8 cellular contexts compared by ENCODE assay signal in the genomic region with DNA sequence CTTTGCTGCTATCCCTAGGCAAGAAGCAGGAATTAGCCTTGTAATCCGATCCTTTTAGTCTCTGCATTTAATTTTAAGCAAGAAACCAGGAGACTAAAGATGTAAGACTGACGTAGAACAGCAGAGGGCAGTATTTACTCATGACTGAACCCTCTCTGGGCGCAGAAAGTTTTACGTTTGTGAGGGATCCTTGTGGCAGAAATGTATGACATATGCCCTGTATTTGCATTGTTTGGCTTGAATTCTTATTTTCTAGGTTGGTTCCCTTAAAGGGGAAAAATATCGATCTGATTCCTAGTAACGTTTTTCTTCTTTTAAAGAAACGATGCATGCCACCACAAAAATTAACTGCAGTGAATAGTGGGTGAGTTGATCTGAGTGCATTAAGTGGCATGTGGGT. TPM values are rescaled to one million over a fixed set of nuclear protein-coding genes. Genes with fewer than 3 reads are reported as not detected.
DNase-seq lines count a peak whose midpoint lies in the region; ATAC-seq and TF ChIP-seq lines count a peak whose summit lies in the region.

No MANE protein-coding gene starts in this region.

- peaks cover 29% of the 10 kb centered on the region for H3K27me3 Mint-ChIP-seq in WTC11 (ENCODE audit: low read depth)

- H3K4me3 ChIP-seq in prostate gland = no peak overlapping the region

- peak overlapping the region; percentile 56 for H3K4me3 Mint-ChIP-seq in WTC11

- no peaks in the 10 kb centered on the region for H3K27me3 ChIP-seq in prostate gland (replicated peaks; ENCODE audit: insufficient read depth)

- ATAC-seq in GM19328 (IDR thresholded peaks at IDR 0.05; ENCODE audit: unreplicated experiment) (peak; percentile 37), HG03442 (IDR thresholded peaks at IDR 0.05; ENCODE audit: unreplicated experiment) (peak; percentile 50), WTC11 (peak; percentile 3)

- no peaks in the 10 kb centered on the region for H3K9me3 Mint-ChIP-seq in WTC11

- CTCF ChIA-PET in WTC11 (lab: Charles Lee) = interaction anchor here (0.7 to 6.3 kb wide), 6 partner anchors 9 to 1269 kb away, joined by 3 to 64 read pairs (median 4); no protein-coding TSS in a partner anchor

- peaks cover 2% of the 10 kb centered on the region; the same call in 1 of the 2 replicates for H3K36me3 Mint-ChIP-seq in WTC11

- H3K4me1 Mint-ChIP-seq in WTC11 = peaks cover 24% of the 10 kb centered on the region

- no peak overlapping the region for H3K27ac ChIP-seq in prostate gland

- no peaks in the 10 kb centered on the region for H3K4me1 ChIP-seq in prostate gland (replicated peaks)

- no peaks in the 10 kb centered on the region for H3K9me3 ChIP-seq in prostate gland

- 3% methylated on average over 7 of the region's 7 CpGs for WGBS in prostate gland

- no peaks in the 10 kb centered on the region for H3K36me3 ChIP-seq in prostate gland

- intact Hi-C loops in prostate gland (cut with DNase I) (loop anchor here (10.0 kb wide), 1 partner anchor 1641 kb away; no protein-coding TSS in a partner anchor), posterior vena cava (cut with DNase I) (loop anchor here in 1 of 2 donors (5.0 kb wide), 1 partner anchor 429 kb away; no protein-coding TSS in a partner anchor)

- DNase-seq in DMS153 (lab: John Stamatoyannopoulos, UW) = peak; percentile 67
- peak; percentile 67 for DNase-seq in NCI-H345 treated with DMSO at 0.1 percent for 48 hours (lab: John Stamatoyannopoulos, UW; ENCODE audit: unreplicated experiment)
- peak; percentile 19 for DNase-seq in WTC11 (ENCODE audit: low spot score)
- peak; percentile 12 for DNase-seq in germinal center (ENCODE audit: low spot score)
- peak; percentile 45 for DNase-seq in prostate gland (ENCODE audit: low spot score)
- DNase-seq in posterior vena cava (ENCODE audit: low spot score) = no peak

- TF ChIP-seq CTCF in WTC11 (IDR thresholded peaks at IDR 0.05) (peak; percentile 78), prostate gland (IDR thresholded peaks at IDR 0.05) (peak; percentile 33 to 81 (median 77))

- POLR2A ChIA-PET in WTC11 (lab: Charles Lee) = no interaction called here

- no peak for TF ChIP-seq POLR2A in prostate gland (IDR thresholded peaks at IDR 0.05)

- H3K27ac Mint-ChIP-seq in WTC11 = no peak overlapping the region

TF ChIP-seq in WTC11, 78 proteins besides CTCF, POLR2A, EP300 and RAD21:
- TF ChIP-seq PRRX2 (CRISPR knock-in tag; IDR thresholded peaks at IDR 0.05) = no peak
- TF ChIP-seq ZNF396 (CRISPR knock-in tag; IDR thresholded peaks at IDR 0.05; ENCODE audit: borderline replicate concordance) = no peak
- TF ChIP-seq, protein P1, sequence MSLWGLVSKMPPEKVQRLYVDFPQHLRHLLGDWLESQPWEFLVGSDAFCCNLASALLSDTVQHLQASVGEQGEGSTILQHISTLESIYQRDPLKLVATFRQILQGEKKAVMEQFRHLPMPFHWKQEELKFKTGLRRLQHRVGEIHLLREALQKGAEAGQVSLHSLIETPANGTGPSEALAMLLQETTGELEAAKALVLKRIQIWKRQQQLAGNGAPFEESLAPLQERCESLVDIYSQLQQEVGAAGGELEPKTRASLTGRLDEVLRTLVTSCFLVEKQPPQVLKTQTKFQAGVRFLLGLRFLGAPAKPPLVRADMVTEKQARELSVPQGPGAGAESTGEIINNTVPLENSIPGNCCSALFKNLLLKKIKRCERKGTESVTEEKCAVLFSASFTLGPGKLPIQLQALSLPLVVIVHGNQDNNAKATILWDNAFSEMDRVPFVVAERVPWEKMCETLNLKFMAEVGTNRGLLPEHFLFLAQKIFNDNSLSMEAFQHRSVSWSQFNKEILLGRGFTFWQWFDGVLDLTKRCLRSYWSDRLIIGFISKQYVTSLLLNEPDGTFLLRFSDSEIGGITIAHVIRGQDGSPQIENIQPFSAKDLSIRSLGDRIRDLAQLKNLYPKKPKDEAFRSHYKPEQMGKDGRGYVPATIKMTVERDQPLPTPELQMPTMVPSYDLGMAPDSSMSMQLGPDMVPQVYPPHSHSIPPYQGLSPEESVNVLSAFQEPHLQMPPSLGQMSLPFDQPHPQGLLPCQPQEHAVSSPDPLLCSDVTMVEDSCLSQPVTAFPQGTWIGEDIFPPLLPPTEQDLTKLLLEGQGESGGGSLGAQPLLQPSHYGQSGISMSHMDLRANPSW (CRISPR knock-in tag; conservative IDR thresholded peaks at IDR 0.05; ENCODE audit: low read depth) = no peak
- no peak for TF ChIP-seq ATF1 (CRISPR knock-in tag; IDR thresholded peaks at IDR 0.05)
- TF ChIP-seq ELF4 (CRISPR knock-in tag; IDR thresholded peaks at IDR 0.05; ENCODE audit: low read depth) = no peak
- no peak for TF ChIP-seq ZNF263 (CRISPR knock-in tag; IDR thresholded peaks at IDR 0.05; ENCODE audit: low read depth)
- TF ChIP-seq, protein P2, sequence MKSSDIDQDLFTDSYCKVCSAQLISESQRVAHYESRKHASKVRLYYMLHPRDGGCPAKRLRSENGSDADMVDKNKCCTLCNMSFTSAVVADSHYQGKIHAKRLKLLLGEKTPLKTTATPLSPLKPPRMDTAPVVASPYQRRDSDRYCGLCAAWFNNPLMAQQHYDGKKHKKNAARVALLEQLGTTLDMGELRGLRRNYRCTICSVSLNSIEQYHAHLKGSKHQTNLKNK (CRISPR knock-in tag; IDR thresholded peaks at IDR 0.05) = no peak
- TF ChIP-seq, protein P3, sequence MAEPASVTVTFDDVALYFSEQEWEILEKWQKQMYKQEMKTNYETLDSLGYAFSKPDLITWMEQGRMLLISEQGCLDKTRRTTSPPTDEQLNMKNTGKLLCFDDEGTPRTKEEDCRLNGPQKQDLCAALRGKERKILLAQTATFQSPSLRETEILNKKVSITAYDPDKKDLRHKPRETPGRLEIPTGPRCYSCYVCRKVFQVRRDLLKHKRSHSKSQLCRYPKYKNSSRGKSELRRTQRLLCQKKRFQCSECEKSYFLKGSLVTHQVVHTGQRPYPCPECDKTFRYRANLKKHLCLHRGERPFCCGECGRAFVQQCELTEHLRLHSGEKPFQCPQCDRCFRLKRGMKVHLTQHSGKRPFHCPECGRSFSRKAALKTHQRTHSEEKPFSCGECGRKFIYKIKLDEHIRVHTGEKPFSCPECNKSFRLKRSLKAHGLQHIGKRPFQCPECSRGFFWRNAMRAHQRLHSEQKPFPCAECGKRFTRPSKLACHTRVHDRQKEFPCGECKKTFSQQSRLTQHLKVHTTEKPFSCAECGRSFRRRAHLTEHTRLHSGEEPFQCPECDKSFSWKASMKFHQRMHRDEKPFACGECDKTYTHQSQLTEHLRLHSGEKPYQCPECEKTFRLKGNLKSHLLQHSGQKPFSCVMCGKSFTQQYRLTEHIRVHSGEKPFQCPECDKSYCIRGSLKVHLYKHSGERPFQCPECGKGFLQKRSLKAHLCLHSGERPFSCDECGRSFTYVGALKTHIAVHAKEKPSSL (CRISPR knock-in tag; conservative IDR thresholded peaks at IDR 0.05) = no peak
- TF ChIP-seq, protein P4, sequence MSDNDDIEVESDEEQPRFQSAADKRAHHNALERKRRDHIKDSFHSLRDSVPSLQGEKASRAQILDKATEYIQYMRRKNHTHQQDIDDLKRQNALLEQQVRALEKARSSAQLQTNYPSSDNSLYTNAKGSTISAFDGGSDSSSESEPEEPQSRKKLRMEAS (CRISPR knock-in tag; IDR thresholded peaks at IDR 0.05) = no peak
- TF ChIP-seq NR3C1 (CRISPR knock-in tag; conservative IDR thresholded peaks at IDR 0.05; ENCODE audit: low read depth) = no peak
- no peak for TF ChIP-seq MXD4 (CRISPR knock-in tag; IDR thresholded peaks at IDR 0.05; ENCODE audit: borderline replicate concordance)
- no peak for TF ChIP-seq RORB (CRISPR knock-in tag; IDR thresholded peaks at IDR 0.05)

RNA-seq across cellular contexts. Expression of a gene that starts 1.3 kb away (rescaled TPM):
- total RNA-seq in WTC11 (2021) = 6.6 to 10.5 TPM (median 6.8 TPM) in 3 replicates
- total RNA-seq in prostate gland = 10 to 100 TPM in 1 of 2 donors, 1 to 10 TPM in 1; 5.4 to 10.3 TPM
- total RNA-seq in posterior vena cava = 10 to 100 TPM; 22.8 to 24.1 TPM
